ENCODE assay signal across 23 cellular contexts in genomic region chr12:53613821-53614220, GRCh38. TPM values are rescaled to one million over a fixed set of nuclear protein-coding genes. Genes with fewer than 3 reads are reported as not detected.
DNase-seq lines count a peak whose midpoint lies in the region; ATAC-seq and TF ChIP-seq lines count a peak whose summit lies in the region.
"Had no signal": no experiment of that assay in that cellular context is flagged by ENCODE, and none has a peak within 500 bp of the region (broad histone marks: within the 10 kb centered on the region; RNA-seq: fewer than 3 reads in every experiment).

No MANE protein-coding gene starts in this region.

- no peaks in the 10 kb centered on the region for H3K36me3 ChIP-seq in smooth muscle cell (ENCODE audit: low read depth)

- H4K20me1 ChIP-seq in smooth muscle cell (ENCODE audit: low read depth) = peaks cover 93% of the 10 kb centered on the region

- H3K9me3 ChIP-seq in smooth muscle cell (replicated peaks; ENCODE audit: low read depth) = no peaks in the 10 kb centered on the region
- H3K9me3 ChIP-seq: esophagus squamous epithelium, heart right ventricle had no signal

- no peak overlapping the region for H3K9ac ChIP-seq in smooth muscle cell (ENCODE audit: low read depth)

- H3F3A ChIP-seq in smooth muscle cell (ENCODE audit: low read depth) = no peaks in the 10 kb centered on the region

- DNase-seq in HPDE6-E6E7 (ENCODE audit: extremely low spot score) = peak; percentile 50
- peak; percentile 20 for DNase-seq in astrocyte of the hippocampus (ENCODE audit: low read depth, low spot score)
- DNase-seq in fibroblast of mammary gland (ENCODE audit: low read depth) = peak; percentile 57
- DNase-seq in smooth muscle cell (lab: John Stamatoyannopoulos, UW; ENCODE audit: unreplicated experiment) = no peak
- no peak for DNase-seq in stimulated activated CD8-positive, alpha-beta memory T cell treated with anti-CD3 and anti-CD28 coated beads, Interleukin-4, amount 100 ng/mL, for 48 hours
- DNase-seq in NOMO-1 treated with dmso at 0.1 percent for 144 hours (lab: John Stamatoyannopoulos, UW; ENCODE audit: unreplicated experiment) = no peak
- DNase-seq: activated B cell treated with CpG ODN at 0.5 μM for 24 hours; activated CD4-positive, alpha-beta T cell treated with anti-CD3 and anti-CD28 coated beads, Interleukin-2, amount 50 U/mL, for 48 hours; activated CD8-positive, alpha-beta memory T cell treated with anti-CD3 and anti-CD28 coated beads, Interleukin-2, amount 50 U/mL, for 48 hours; COR-L47; DMS79; effector CD8-positive, alpha-beta T cell; esophagus squamous epithelium; heart right ventricle; naive thymus-derived CD4-positive, alpha-beta T cell; NCI-H1092; NCI-H1930; NCI-H345; NCI-H774; nucleus accumbens had no signal

- TF ChIP-seq CTCF in fibroblast of mammary gland (conservative IDR thresholded peaks at IDR 0.05; ENCODE audit: control insufficient read depth, insufficient read depth, low read depth, low read length) (no peak), smooth muscle cell (IDR thresholded peaks at IDR 0.05; ENCODE audit: borderline replicate concordance, insufficient read depth, poor library complexity, severe bottlenecking) (no peak)

- no peak for ATAC-seq in HG03175 (IDR thresholded peaks at IDR 0.05; ENCODE audit: unreplicated experiment)
- ATAC-seq: GM23338; heart right ventricle; naive thymus-derived CD4-positive, alpha-beta T cell; Right ventricle myocardium inferior had no signal

- no peak overlapping the region for H3K4me3 ChIP-seq in fibroblast of mammary gland (ENCODE audit: control insufficient read depth, low read depth, low read length)
- H3K4me3 ChIP-seq in smooth muscle cell = no peak overlapping the region
- H3K4me3 ChIP-seq: esophagus squamous epithelium, GM23338, heart right ventricle had no signal

- no peak overlapping the region for H2AFZ ChIP-seq in smooth muscle cell (ENCODE audit: low read depth)
- H2AFZ ChIP-seq: GM23338 had no signal

- H3K27ac ChIP-seq in smooth muscle cell (ENCODE audit: low read depth) = peak overlapping the region; percentile 24
- H3K27ac ChIP-seq: heart right ventricle had no signal

- no peaks in the 10 kb centered on the region for H3K27me3 ChIP-seq in smooth muscle cell (ENCODE audit: low read depth)
- H3K27me3 ChIP-seq: esophagus squamous epithelium, heart right ventricle had no signal

- 100% methylated on average over 1 of the region's 1 CpG for WGBS in smooth muscle cell (ENCODE audit: low lambda C conversion rate)

- H3K4me2 ChIP-seq in smooth muscle cell = no peak overlapping the region
- H3K4me2 ChIP-seq: GM23338 had no signal

- peaks cover 93% of the 10 kb centered on the region for H3K79me2 ChIP-seq in smooth muscle cell (ENCODE audit: low read depth)

- no peaks in the 10 kb centered on the region for H3K4me1 ChIP-seq in smooth muscle cell (ENCODE audit: low read depth)

RNA-seq across cellular contexts. Expression of gene ATF7, which starts 12.4 kb away (rescaled TPM):
- total RNA-seq in smooth muscle cell = 19.9 and 28.5 TPM in 2 replicates
- polyA plus RNA-seq in smooth muscle cell = 15.2 and 19.0 TPM in 2 replicates

Comparison
In these comparisons a context has a peak if more than half of its experiments do, and no peak if none do; other contexts are left out.
1. DNase-seq: peak in HPDE6-E6E7 (single experiment), astrocyte of the hippocampus (single experiment) and fibroblast of mammary gland (single experiment); none in smooth muscle cell (single experiment), stimulated activated CD8-positive, alpha-beta memory T cell treated with anti-CD3 and anti-CD28 coated beads, Interleukin-4, amount 100 ng/mL, for 48 hours (single experiment) and NOMO-1 treated with dmso at 0.1 percent for 144 hours (single experiment).